1 cellular context compared by ENCODE assay signal in genomic region chr1:198939286-198939685, GRCh38.
TF ChIP-seq lines count a peak whose summit lies in the region.

No MANE protein-coding gene starts in this region.

TF ChIP-seq in GM23338, 12 proteins besides CTCF, POLR2A, EP300 and RAD21 (continued from another document):
- TF ChIP-seq ZNF462 (CRISPR knock-in tag; IDR thresholded peaks at IDR 0.05) (no peak), ZNF331 (CRISPR knock-in tag; IDR thresholded peaks at IDR 0.05; ENCODE audit: low read depth) (no peak), ETS1 (IDR thresholded peaks at IDR 0.05) (no peak), JUNB (IDR thresholded peaks at IDR 0.05; ENCODE audit: unreplicated experiment) (no peak), EZH2 (IDR thresholded peaks at IDR 0.05; ENCODE audit: low read depth, unreplicated experiment) (no peak)
